In genomic region chr11:79312591-79313267, GRCh38 we compare ENCODE assay signal across 13 cellular contexts.
A peak's percentile ranks its signal among the peaks of the same experiment; 100 is the strongest.
DNase-seq lines count a peak whose midpoint lies in the region; TF ChIP-seq lines count a peak whose summit lies in the region.
"Had no signal": no experiment of that assay in that cellular context is flagged by ENCODE, and none has a peak within 500 bp of the region (broad histone marks: within the 10 kb centered on the region; RNA-seq: fewer than 3 reads in every experiment).

No MANE protein-coding gene starts in this region.

- H3K36me3 Mint-ChIP-seq in chondrocyte (ENCODE audit: low read depth) (no peaks in the 10 kb centered on the region), nephron progenitor cell (ENCODE audit: low read depth) (no peaks in the 10 kb centered on the region)
- H3K36me3 Mint-ChIP-seq: natural killer cell treated with Interleukin-12 subunit alpha and Interleukin-12 subunit beta and Interleukin-15 and Interleukin-18, amount 100 ng/mL, for 72 hours had no signal

- H3K4me1 Mint-ChIP-seq in chondrocyte (ENCODE audit: low read depth) (peaks cover 9% of the 10 kb centered on the region), nephron progenitor cell (peaks cover 23% of the 10 kb centered on the region)

- no peak overlapping the region for H3K27ac Mint-ChIP-seq in chondrocyte (ENCODE audit: unreplicated experiment)
- H3K27ac Mint-ChIP-seq in nephron progenitor cell = no peak overlapping the region
- H3K27ac Mint-ChIP-seq: activated CD8-positive, alpha-beta T cell treated with anti-CD3 and anti-CD28 coated beads for 36 hours; natural killer cell treated with Interleukin-12 subunit alpha and Interleukin-12 subunit beta and Interleukin-15 and Interleukin-18, amount 100 ng/mL, for 72 hours had no signal

- H3K9me3 Mint-ChIP-seq in chondrocyte (ENCODE audit: low read depth) (no peaks in the 10 kb centered on the region), nephron progenitor cell (no peaks in the 10 kb centered on the region)
- H3K9me3 Mint-ChIP-seq: activated CD8-positive, alpha-beta T cell treated with anti-CD3 and anti-CD28 coated beads for 36 hours had no signal

- TF ChIP-seq CTCF in chondrocyte (IDR thresholded peaks at IDR 0.05) (no peak), nephron progenitor cell (IDR thresholded peaks at IDR 0.05) (no peak)

- DNase-seq in DMS53 (lab: John Stamatoyannopoulos, UW) = peak; percentile 51
- peak; percentile 97 for DNase-seq in NCI-H1105 treated with DMSO at 0.1 percent for 48 hours (lab: John Stamatoyannopoulos, UW)
- DNase-seq in OCI-M1 (lab: John Stamatoyannopoulos, UW) = peak; percentile 45
- peak; percentile 36 for DNase-seq in medulla oblongata (ENCODE audit: extremely low spot score)
- no peak for DNase-seq in foreskin melanocyte
- DNase-seq in chondrocyte (ENCODE audit: low spot score) = no peak
- DNase-seq in nephron progenitor cell = no peak
- DNase-seq: activated CD8-positive, alpha-beta T cell treated with anti-CD3 and anti-CD28 coated beads for 36 hours; activated gamma-delta T cell treated with Interleukin-2 at 50 U/mL for 16 hours; left ventricle myocardium inferior; NCI-H1694; spleen had no signal

- H3K4me3 Mint-ChIP-seq in chondrocyte (ENCODE audit: unreplicated experiment) (no peak overlapping the region), nephron progenitor cell (no peak overlapping the region)
- H3K4me3 Mint-ChIP-seq: activated CD8-positive, alpha-beta T cell treated with anti-CD3 and anti-CD28 coated beads for 36 hours; natural killer cell treated with Interleukin-12 subunit alpha and Interleukin-12 subunit beta and Interleukin-15 and Interleukin-18, amount 100 ng/mL, for 72 hours had no signal

- H3K27me3 Mint-ChIP-seq in chondrocyte (ENCODE audit: low read depth) (no peaks in the 10 kb centered on the region), nephron progenitor cell (ENCODE audit: low read depth, poor library complexity) (peaks cover 2% of the 10 kb centered on the region)
- H3K27me3 Mint-ChIP-seq: natural killer cell treated with Interleukin-12 subunit alpha and Interleukin-12 subunit beta and Interleukin-15 and Interleukin-18, amount 100 ng/mL, for 72 hours had no signal

Comparison
In these comparisons a context has a peak if more than half of its experiments do, and no peak if none do; other contexts are left out.
1. DNase-seq: peak in DMS53 (single experiment), NCI-H1105 treated with DMSO at 0.1 percent for 48 hours (single experiment), OCI-M1 (single experiment) and medulla oblongata (single experiment); none in foreskin melanocyte (single experiment), chondrocyte (single experiment) and nephron progenitor cell (single experiment).